10 cellular contexts compared by ENCODE assay signal in genomic region chr21:30598802-30599201, GRCh38. TPM values are rescaled to one million over a fixed set of nuclear protein-coding genes. Genes with fewer than 3 reads are reported as not detected.
"Had no signal": no experiment of that assay in that cellular context is flagged by ENCODE, and none has a peak within 500 bp of the region (broad histone marks: within the 10 kb centered on the region; RNA-seq: fewer than 3 reads in every experiment).

TSS of gene KRTAP6-2 (minus strand) at chr21:30598902. CDS start at chr21:30598874, 28 bp downstream.

- H3K9ac ChIP-seq: GM23248 had no signal

- FAIRE-seq: H1, H54 had no signal

- DNase-seq: GM23248, GOT3, H7, H9, HCEC 1CT, HFFc6 had no signal

- H3K4me2 ChIP-seq: GM23338 had no signal

- H3K4me1 ChIP-seq: HAP-1 had no signal

- H3K27ac ChIP-seq: GM23248 had no signal

- H3K4me3 ChIP-seq: GM23248, GM23338, HAP-1 had no signal

- H3K36me3 ChIP-seq: HAP-1 had no signal

- H2AFZ ChIP-seq: GM23248, GM23338 had no signal

RNA-seq across cellular contexts. Expression of gene KRTAP6-2, which starts in this region (rescaled TPM):
- polyA plus RNA-seq: GM23248, GM23338, H1 had no signal
